ENCODE assay signal across 29 cellular contexts in genomic region chr1:194300776-194301175, GRCh38.
"Had no signal": no experiment of that assay in that cellular context is flagged by ENCODE, and none has a peak within 500 bp of the region (broad histone marks: within the 10 kb centered on the region; RNA-seq: fewer than 3 reads in every experiment).

No MANE protein-coding gene starts in this region.

- H3K4me1 Mint-ChIP-seq: activated T-helper 17 cell treated with anti-CD3 and anti-CD28 coated beads, Interleukin-2, amount 50 U/mL, for 72 hours; endodermal cell; natural killer cell; neural progenitor cell had no signal

- H3K27ac Mint-ChIP-seq: activated CD4-positive, alpha-beta memory T cell treated with anti-CD3 and anti-CD28 coated beads, Interleukin-2, amount 10 ng/mL, durations not matched to agents 7 days and 5 days; activated CD4-positive, alpha-beta T cell treated with anti-CD3 and anti-CD28 coated beads, Interleukin-2, amount 10 ng/mL, durations not matched to agents 24 days and 14 days; activated naive CD4-positive, alpha-beta T cell treated with anti-CD3 and anti-CD28 coated beads, Interleukin-2, amount 50 U/mL, for 24 hours; activated naive CD8-positive, alpha-beta T cell treated with anti-CD3 and anti-CD28 coated beads, Interleukin-2, amount 50 U/mL, for 24 hours; activated T-helper 17 cell treated with anti-CD3 and anti-CD28 coated beads, Interleukin-2, amount 50 U/mL, for 72 hours; endodermal cell; natural killer cell; neural progenitor cell; progenitor cell of endocrine pancreas had no signal

- H3K4me2 ChIP-seq: neural progenitor cell had no signal

- H3K36me3 Mint-ChIP-seq: activated naive CD4-positive, alpha-beta T cell treated with anti-CD3 and anti-CD28 coated beads, Interleukin-2, amount 50 U/mL, for 24 hours; natural killer cell; neural progenitor cell had no signal

- H3K4me1 ChIP-seq: esophagus muscularis mucosa, foreskin keratinocyte, heart right ventricle, lower lobe of right lung, neural progenitor cell had no signal

- H3K27me3 Mint-ChIP-seq: activated CD4-positive, alpha-beta memory T cell treated with anti-CD3 and anti-CD28 coated beads, Interleukin-2, amount 10 ng/mL, durations not matched to agents 7 days and 5 days; activated CD4-positive, alpha-beta T cell treated with anti-CD3 and anti-CD28 coated beads, Interleukin-2, amount 10 ng/mL, durations not matched to agents 24 days and 14 days; activated naive CD4-positive, alpha-beta T cell treated with anti-CD3 and anti-CD28 coated beads, Interleukin-2, amount 50 U/mL, for 24 hours; activated naive CD8-positive, alpha-beta T cell treated with anti-CD3 and anti-CD28 coated beads, Interleukin-2, amount 50 U/mL, for 24 hours; activated T-helper 17 cell treated with anti-CD3 and anti-CD28 coated beads, Interleukin-2, amount 50 U/mL, for 72 hours; progenitor cell of endocrine pancreas had no signal

- H3K9ac ChIP-seq: neural progenitor cell had no signal

- H3K27ac ChIP-seq: esophagus muscularis mucosa, foreskin keratinocyte, heart right ventricle, lower lobe of right lung, neural progenitor cell, skin epidermis, thoracic aorta had no signal

- ATAC-seq: activated naive CD8-positive, alpha-beta T cell treated with anti-CD3 and anti-CD28 coated beads, Interleukin-2, amount 50 U/mL, for 24 hours; activated T-cell treated with anti-CD3 and anti-CD28 coated beads, Interleukin-2, amount 50 U/mL, for 4 hours; activated T-helper 17 cell treated with anti-CD3 and anti-CD28 coated beads, Interleukin-2, amount 50 U/mL, for 72 hours; foreskin keratinocyte; heart right ventricle; left lobe of liver; lower lobe of right lung; natural killer cell; sciatic nerve; stimulated activated naive CD8-positive, alpha-beta T cell treated with anti-CD3 and anti-CD28 coated beads, Interleukin-15, Interleukin-2, amounts not matched to agents 100 U/mL and 50 U/mL, for 24 hours had no signal

- H2AFZ ChIP-seq: neural progenitor cell had no signal

- H3K9me3 ChIP-seq: esophagus muscularis mucosa, heart right ventricle, lower lobe of right lung, thoracic aorta had no signal

- H3K4me3 ChIP-seq: esophagus muscularis mucosa, heart right ventricle, lower lobe of right lung, neural progenitor cell, skin epidermis, thoracic aorta had no signal

- H3K36me3 ChIP-seq: esophagus muscularis mucosa, heart right ventricle, lower lobe of right lung, neural progenitor cell, thoracic aorta had no signal

- H3K27me3 ChIP-seq: esophagus muscularis mucosa, foreskin keratinocyte, heart right ventricle, neural progenitor cell had no signal

- H3K9me3 Mint-ChIP-seq: activated CD4-positive, alpha-beta T cell treated with anti-CD3 and anti-CD28 coated beads, Interleukin-2, amount 10 ng/mL, durations not matched to agents 24 days and 14 days; activated naive CD4-positive, alpha-beta T cell treated with anti-CD3 and anti-CD28 coated beads, Interleukin-2, amount 50 U/mL, for 24 hours; activated naive CD8-positive, alpha-beta T cell treated with anti-CD3 and anti-CD28 coated beads, Interleukin-2, amount 50 U/mL, for 24 hours; activated T-cell treated with anti-CD3 and anti-CD28 coated beads, Interleukin-2, amount 50 U/mL, for 4 hours; activated T-helper 17 cell treated with anti-CD3 and anti-CD28 coated beads, Interleukin-2, amount 50 U/mL, for 72 hours; endodermal cell had no signal

- DNase-seq: activated CD4-positive, alpha-beta memory T cell treated with anti-CD3 and anti-CD28 coated beads, Interleukin-2, amount 10 ng/mL, durations not matched to agents 7 days and 5 days; activated CD4-positive, alpha-beta T cell treated with anti-CD3 and anti-CD28 coated beads, Interleukin-2, amount 10 ng/mL, durations not matched to agents 24 days and 14 days; activated CD4-positive, CD25-positive, alpha-beta regulatory T cell treated with anti-CD3 and anti-CD28 coated beads, Interleukin-2, amount 50 U/mL, for 72 hours; activated gamma-delta T cell treated with Interleukin-2 at 50 U/mL for 16 hours; activated naive CD8-positive, alpha-beta T cell treated with anti-CD3 and anti-CD28 coated beads, Interleukin-2, amount 50 U/mL, for 24 hours; activated T-cell treated with anti-CD3 and anti-CD28 coated beads, Interleukin-2, amount 50 U/mL, for 4 hours; amygdala; caudate nucleus; endodermal cell; foreskin keratinocyte; heart right ventricle; kidney glomerular epithelial cell; lower lobe of right lung; mesendoderm; natural killer cell; stimulated activated CD4-positive, alpha-beta T cell treated with anti-CD3 and anti-CD28 coated beads, Interleukin-12 subunit alpha, Interleukin-12 subunit beta, amount 100 ng/mL, for 4 hours; stimulated activated CD4-positive, alpha-beta T cell treated with anti-CD3 and anti-CD28 coated beads, Interleukin-4, amount 100 ng/mL, for 1 hour; stimulated activated naive CD8-positive, alpha-beta T cell treated with anti-CD3 and anti-CD28 coated beads, Interleukin-15, Interleukin-2, amounts not matched to agents 100 U/mL and 50 U/mL, for 24 hours; T-helper 2 cell; trophoblast cell had no signal

- H3K4me3 Mint-ChIP-seq: activated CD4-positive, alpha-beta memory T cell treated with anti-CD3 and anti-CD28 coated beads, Interleukin-2, amount 10 ng/mL, durations not matched to agents 7 days and 5 days; activated CD4-positive, alpha-beta T cell treated with anti-CD3 and anti-CD28 coated beads, Interleukin-2, amount 10 ng/mL, durations not matched to agents 24 days and 14 days; activated naive CD4-positive, alpha-beta T cell treated with anti-CD3 and anti-CD28 coated beads, Interleukin-2, amount 50 U/mL, for 24 hours; activated naive CD8-positive, alpha-beta T cell treated with anti-CD3 and anti-CD28 coated beads, Interleukin-2, amount 50 U/mL, for 24 hours; activated T-cell treated with anti-CD3 and anti-CD28 coated beads, Interleukin-2, amount 50 U/mL, for 4 hours; activated T-helper 17 cell treated with anti-CD3 and anti-CD28 coated beads, Interleukin-2, amount 50 U/mL, for 72 hours; endodermal cell; natural killer cell; neural progenitor cell had no signal
